In the genomic region with DNA sequence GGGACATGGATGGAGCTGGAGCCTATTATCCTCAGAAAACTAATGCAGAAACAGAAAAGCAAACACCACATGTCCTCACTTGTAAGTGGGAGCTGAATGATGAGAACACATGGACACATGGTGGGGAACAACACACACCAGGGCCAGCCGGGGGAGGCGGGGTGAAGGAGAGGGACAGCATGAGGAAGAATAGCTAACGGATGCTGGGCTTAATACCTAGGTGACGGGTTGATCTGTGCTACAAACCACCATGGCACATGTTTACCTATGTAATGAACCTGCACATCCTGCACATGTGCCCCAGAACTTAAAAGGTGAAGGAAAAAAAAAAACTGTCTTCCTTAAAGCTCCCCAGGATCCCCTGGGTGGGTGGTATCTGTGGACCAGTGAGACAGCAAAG, we compare ENCODE assay signal across 20 cellular contexts.
"Had no signal": no experiment of that assay in that cellular context is flagged by ENCODE, and none has a peak within 500 bp of the region (broad histone marks: within the 10 kb centered on the region; RNA-seq: fewer than 3 reads in every experiment).

No MANE protein-coding gene starts in this region.

- H3K36me3 ChIP-seq: left ventricle myocardium inferior, lower lobe of right lung, thoracic aorta, uterus had no signal

- H3K4me3 Mint-ChIP-seq: dendritic cell treated with granulocyte-macrophage colony-stimulating factor and Interleukin-4, amounts not matched to agents 40 ng/mL and 50 ng/mL, for 4 days; memory B cell; natural killer cell treated with Interleukin-12 subunit alpha and Interleukin-12 subunit beta and Interleukin-15 and Interleukin-18, amount 100 ng/mL, for 72 hours had no signal

- H3K4me1 Mint-ChIP-seq: memory B cell had no signal

- H3K4me1 ChIP-seq: foreskin keratinocyte, left ventricle myocardium inferior, lower lobe of right lung, stomach, uterus had no signal

- H3K27me3 Mint-ChIP-seq: dendritic cell treated with granulocyte-macrophage colony-stimulating factor and Interleukin-4, amounts not matched to agents 40 ng/mL and 50 ng/mL, for 4 days had no signal

- ATAC-seq: foreskin keratinocyte; left cardiac atrium; lower lobe of right lung; natural killer cell treated with Interleukin-12 subunit alpha and Interleukin-12 subunit beta and Interleukin-15 and Interleukin-18, amount 100 ng/mL, for 72 hours; right cardiac atrium had no signal

- H3K9me3 ChIP-seq: left ventricle myocardium inferior, lower lobe of right lung, stomach, thoracic aorta, uterus had no signal

- H3K27ac Mint-ChIP-seq: dendritic cell treated with granulocyte-macrophage colony-stimulating factor and Interleukin-4, amounts not matched to agents 40 ng/mL and 50 ng/mL, for 4 days; memory B cell; natural killer cell treated with Interleukin-12 subunit alpha and Interleukin-12 subunit beta and Interleukin-15 and Interleukin-18, amount 100 ng/mL, for 72 hours had no signal

- H3K27ac ChIP-seq: foreskin keratinocyte, hepatocyte, left ventricle myocardium inferior, lower lobe of right lung, stomach, thoracic aorta, uterus had no signal

- DNase-seq: foreskin keratinocyte; kidney; left cardiac atrium; left ventricle myocardium inferior; lower lobe of right lung; midbrain; posterior cingulate gyrus; right cardiac atrium; small intestine; stimulated activated CD4-positive, alpha-beta T cell treated with anti-CD3 and anti-CD28 coated beads, Interleukin-12 subunit alpha, Interleukin-12 subunit beta, amount 100 ng/mL, for 4 hours; stimulated activated naive CD4-positive, alpha-beta T cell; stomach; substantia nigra; trophoblast cell; uterus had no signal

- H3K79me2 ChIP-seq: hepatocyte had no signal

- H3K27me3 ChIP-seq: hepatocyte, stomach, uterus had no signal

- H2AFZ ChIP-seq: hepatocyte had no signal

- H3K4me3 ChIP-seq: hepatocyte, left ventricle myocardium inferior, lower lobe of right lung, stomach, thoracic aorta, uterus had no signal

- H3K4me2 ChIP-seq: hepatocyte had no signal

- H3K36me3 Mint-ChIP-seq: memory B cell; natural killer cell treated with Interleukin-12 subunit alpha and Interleukin-12 subunit beta and Interleukin-15 and Interleukin-18, amount 100 ng/mL, for 72 hours had no signal

- H3K9me3 Mint-ChIP-seq: natural killer cell treated with Interleukin-12 subunit alpha and Interleukin-12 subunit beta and Interleukin-15 and Interleukin-18, amount 100 ng/mL, for 72 hours had no signal
